8 cellular contexts compared by ENCODE assay signal in the genomic region with DNA sequence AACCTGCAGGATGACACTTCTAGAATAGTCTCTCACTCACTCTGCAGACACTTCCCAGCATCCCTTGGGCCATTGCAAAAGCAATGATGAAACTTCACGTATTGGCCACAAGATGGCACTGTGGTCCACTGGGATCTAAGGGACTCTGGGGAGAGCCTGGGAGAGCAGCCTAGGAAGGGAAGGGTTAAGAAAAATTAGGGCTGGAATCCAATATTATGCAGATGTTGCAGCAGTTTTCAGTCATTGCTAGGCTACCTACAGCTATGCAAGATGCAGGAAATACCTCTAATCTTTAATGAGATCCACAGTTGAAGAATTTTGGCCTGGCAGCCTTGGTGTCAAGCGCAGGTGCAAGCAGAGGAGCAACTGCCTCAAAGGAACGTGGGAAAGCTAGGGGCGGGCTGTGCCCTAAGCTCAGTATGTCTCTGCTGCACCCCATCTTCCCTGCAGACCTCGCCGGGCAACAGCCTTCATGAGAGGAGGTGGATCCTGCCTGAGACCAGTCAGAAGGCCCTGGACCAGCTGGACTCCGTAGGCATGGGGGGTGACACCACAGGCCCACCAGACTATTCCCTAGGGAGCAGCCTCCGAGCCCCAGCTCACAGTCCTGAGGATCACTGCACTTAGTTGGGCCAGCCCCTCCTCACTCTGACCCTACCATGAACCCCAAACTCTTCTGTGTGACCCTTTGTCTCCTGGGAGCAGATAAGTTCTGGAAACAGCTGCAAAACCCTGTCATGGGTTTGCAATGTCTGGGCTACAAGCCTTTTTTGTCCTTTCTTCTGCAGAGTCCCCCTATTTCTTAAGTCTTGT.
DNase-seq lines count a peak whose midpoint lies in the region; ATAC-seq and TF ChIP-seq lines count a peak whose summit lies in the region.

No MANE protein-coding gene starts in this region.

- H3K4me3 ChIP-seq in PC-3 (ENCODE audit: low read length) = no peak overlapping the region
- no peak overlapping the region for H3K4me3 ChIP-seq in iPS DF 6.9 (ENCODE audit: low read length)

- H3K79me2 ChIP-seq in PC-3 (ENCODE audit: low read length) = no peaks in the 10 kb centered on the region

- DNase-seq in EH (ENCODE audit: low read depth) (peak; percentile 76), PC-3 (peak; percentile 84), anterior cingulate cortex (lab: John Stamatoyannopoulos, UW) (peak in 34 of 58 donors; percentile 6 to 58 (median 22)), iPS DF 6.9 (ENCODE audit: low read depth, low spot score) (peak; percentile 57), NCI-H2227 (lab: John Stamatoyannopoulos, UW; ENCODE audit: unreplicated experiment) (no peak)
- peak; percentile 48 for DNase-seq in stimulated activated CD4-positive, alpha-beta T cell treated with anti-CD3 and anti-CD28 coated beads, Interleukin-1b, Interleukin-23, amount 100 ng/mL, for 48 hours

- no TSS peak for BruUV-seq in PC-3 (replicated peaks; lab: Mats Ljungman, UMichigan)

- no peak overlapping the region; the same call in 1 of the 2 replicates for H3K9ac ChIP-seq in PC-3 (ENCODE audit: low read length)

- no peak overlapping the region for H2AFZ ChIP-seq in PC-3 (ENCODE audit: low read length)

- no peaks in the 10 kb centered on the region for H3K9me2 ChIP-seq in PC-3 (replicated peaks; ENCODE audit: low read length)

- CTCF ChIA-PET in PC-3 (lab: Charles Lee) = interaction anchor here (0.9 kb wide), 1 partner anchor 112 kb away, joined by 3 read pairs; no protein-coding TSS in a partner anchor

- peak overlapping the region; percentile 93; the same call in 1 of the 2 replicates for H3K27ac ChIP-seq in PC-3 (ENCODE audit: low read length)
- no peak overlapping the region for H3K27ac ChIP-seq in iPS DF 6.9 (ENCODE audit: low read length)

- WGBS in iPS DF 6.9 (ENCODE audit: insufficient coverage, insufficient read length) = no CpG with 5 or more reads among the region's 8 CpGs

- H3K4me1 ChIP-seq in PC-3 (ENCODE audit: insufficient read depth, low read length) (peaks cover 25% of the 10 kb centered on the region), iPS DF 6.9 (ENCODE audit: control insufficient read depth, insufficient read depth, low read length) (no peaks in the 10 kb centered on the region)

- ATAC-seq in GM19467 (IDR thresholded peaks at IDR 0.05; ENCODE audit: unreplicated experiment) = peak; percentile 72
- peak; percentile 76 for ATAC-seq in HG03565 (IDR thresholded peaks at IDR 0.05; ENCODE audit: unreplicated experiment)
- ATAC-seq in PC-3 = peak; percentile 60

- peak overlapping the region; percentile 76; the same call in 1 of the 2 replicates for H3K4me2 ChIP-seq in PC-3 (ENCODE audit: low read length)

- intact Hi-C loops in PC-3 (cut with micrococcal nuclease) = loop anchor here (1.0 to 5.0 kb wide), 3 partner anchors 27 to 98 kb away; no protein-coding TSS in a partner anchor

- H3K36me3 ChIP-seq in PC-3 (ENCODE audit: low read depth, low read length) = no peaks in the 10 kb centered on the region
- H3K36me3 ChIP-seq in iPS DF 6.9 (ENCODE audit: control insufficient read depth, insufficient read depth, low read length) = no peaks in the 10 kb centered on the region

- no peaks in the 10 kb centered on the region for H3K27me3 ChIP-seq in PC-3 (ENCODE audit: low read length)
- H3K27me3 ChIP-seq in iPS DF 6.9 (ENCODE audit: control insufficient read depth, insufficient read depth, low read length) = no peaks in the 10 kb centered on the region

- H4K20me1 ChIP-seq in PC-3 (ENCODE audit: low read length) = no peaks in the 10 kb centered on the region

- peak; percentile 87 for TF ChIP-seq CTCF in PC-3 (conservative IDR thresholded peaks at IDR 0.05; ENCODE audit: low read depth, low read length)

- peaks cover 8% of the 10 kb centered on the region for H3F3A ChIP-seq in PC-3 (ENCODE audit: low read length, unreplicated experiment)

- H3K9me3 ChIP-seq in PC-3 (ENCODE audit: low read length) (no peaks in the 10 kb centered on the region), iPS DF 6.9 (ENCODE audit: control insufficient read depth, insufficient read depth, low read length) (no peaks in the 10 kb centered on the region)

- POLR2A ChIA-PET in PC-3 (lab: Charles Lee; ENCODE audit: unreplicated experiment) = no interaction called here
